In the genomic region with DNA sequence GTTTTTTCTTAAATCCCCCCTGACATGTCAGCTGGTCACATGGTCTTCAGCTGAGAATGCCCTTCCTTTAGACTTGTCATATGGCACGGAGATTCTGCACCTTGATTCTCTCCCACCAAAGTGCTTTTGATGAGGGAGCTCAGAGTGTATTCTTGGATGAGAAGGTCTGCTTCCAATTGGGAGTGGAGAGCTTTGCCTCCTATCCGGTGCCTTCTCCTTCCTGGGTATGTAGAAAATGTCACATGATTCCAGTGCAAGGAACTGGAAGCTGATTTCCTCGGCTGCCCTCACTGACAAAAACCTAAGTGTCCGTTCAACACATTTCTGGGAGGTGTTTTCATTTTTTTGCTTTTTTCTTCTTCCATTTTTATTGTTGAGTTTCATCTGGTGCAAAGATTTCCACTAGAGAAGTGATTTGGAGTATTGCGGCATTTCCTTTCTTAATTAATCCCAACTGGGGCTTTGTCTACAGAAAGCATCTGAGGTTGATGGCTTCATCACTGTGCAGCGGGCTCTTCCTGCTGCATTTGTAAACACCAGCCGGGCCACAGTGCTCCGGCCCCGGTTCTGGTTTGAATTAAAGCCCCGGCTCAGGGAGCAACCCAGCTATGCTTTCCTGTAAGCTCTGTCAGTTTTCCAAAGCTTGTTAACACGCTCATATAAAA, we compare ENCODE assay signal across 18 cellular contexts.
DNase-seq lines count a peak whose midpoint lies in the region; ATAC-seq and TF ChIP-seq lines count a peak whose summit lies in the region.
"Had no signal": no experiment of that assay in that cellular context is flagged by ENCODE, and none has a peak within 500 bp of the region (broad histone marks: within the 10 kb centered on the region; RNA-seq: fewer than 3 reads in every experiment).

No MANE protein-coding gene starts in this region.

- H3K4me3 Mint-ChIP-seq in GM23338, result no peak overlapping the region
- H3K4me3 Mint-ChIP-seq in natural killer cell, result no peak overlapping the region
- H3K4me3 Mint-ChIP-seq: activated CD4-positive, alpha-beta T cell treated with anti-CD3 and anti-CD28 coated beads for 36 hours; activated naive CD4-positive, alpha-beta T cell treated with anti-CD3 and anti-CD28 coated beads for 36 hours; T-helper 1 cell treated with Interleukin-12 subunit alpha and Interleukin-12 subunit beta and Interleukin-4 antibody, amounts not matched to agents 30 μg/mL and 1 μg/mL, for 36 hours had no signal

- no peak overlapping the region for H3K27ac ChIP-seq in GM23338 (ENCODE audit: low read depth)
- no peak overlapping the region for H3K27ac ChIP-seq in SK-N-MC
- H3K27ac ChIP-seq in suprapubic skin, result peak overlapping the region; percentile 95

- peaks cover 35% of the 10 kb centered on the region; the same call in 1 of the 2 replicates for H3K4me1 ChIP-seq in GM23338 (ENCODE audit: insufficient read depth)
- H3K4me1 ChIP-seq in suprapubic skin, result peaks cover 36% of the 10 kb centered on the region

- H3K27ac Mint-ChIP-seq in GM23338, result no peak overlapping the region
- H3K27ac Mint-ChIP-seq in natural killer cell, result no peak overlapping the region
- H3K27ac Mint-ChIP-seq: activated CD4-positive, alpha-beta T cell treated with anti-CD3 and anti-CD28 coated beads for 36 hours; activated naive CD4-positive, alpha-beta T cell treated with anti-CD3 and anti-CD28 coated beads for 36 hours; T-helper 1 cell treated with Interleukin-12 subunit alpha and Interleukin-12 subunit beta and Interleukin-4 antibody, amounts not matched to agents 30 μg/mL and 1 μg/mL, for 36 hours had no signal

- H3K79me2 ChIP-seq in GM23338 (replicated peaks; ENCODE audit: insufficient read depth), result no peaks in the 10 kb centered on the region

- H3K36me3 ChIP-seq in GM23338 (ENCODE audit: insufficient read depth), result no peaks in the 10 kb centered on the region
- no peaks in the 10 kb centered on the region for H3K36me3 ChIP-seq in SK-N-MC (ENCODE audit: insufficient read depth, low read length)
- H3K36me3 ChIP-seq in suprapubic skin, result no peaks in the 10 kb centered on the region
- H3K36me3 ChIP-seq: tibial nerve had no signal

- H3F3A ChIP-seq in GM23338 (replicated peaks; ENCODE audit: low read depth), result 0 out of 2 replicates have a peak, but pooled peaks cover 6% of the 10 kb centered on the region

- TF ChIP-seq EP300 in suprapubic skin (IDR thresholded peaks at IDR 0.05), result no peak

- H3K27me3 ChIP-seq in GM23338 (ENCODE audit: insufficient read depth) (no peaks in the 10 kb centered on the region), suprapubic skin (peaks cover 4% of the 10 kb centered on the region)

- peak overlapping the region; percentile 86; the same call in 1 of the 2 replicates for H2AFZ ChIP-seq in GM23338

- peaks cover 2% of the 10 kb centered on the region; the same call in 1 of the 2 replicates for H3K9me2 ChIP-seq in GM23338 (ENCODE audit: insufficient read depth)

- 16% methylated on average over 11 of the region's 11 CpGs for WGBS in suprapubic skin

- intact Hi-C loops in natural killer cell (cut with micrococcal nuclease), result no loop called here

- ATAC-seq in GM23338 (no peak), natural killer cell (no peak)
- ATAC-seq: activated CD4-positive, alpha-beta T cell treated with anti-CD3 and anti-CD28 coated beads for 36 hours had no signal

- no peak overlapping the region for H3K4me2 ChIP-seq in GM23338

- no peak for TF ChIP-seq CTCF in GM23338 (conservative IDR thresholded peaks at IDR 0.05; ENCODE audit: low read depth in 2 of 2)
- TF ChIP-seq CTCF in suprapubic skin (IDR thresholded peaks at IDR 0.05), result no peak
- TF ChIP-seq CTCF in natural killer cell (IDR thresholded peaks at IDR 0.05), result no peak

- H3K36me3 Mint-ChIP-seq in GM23338 (ENCODE audit: low read depth) (no peaks in the 10 kb centered on the region), natural killer cell (no peaks in the 10 kb centered on the region)
- H3K36me3 Mint-ChIP-seq: brain had no signal

- H3K4me1 Mint-ChIP-seq in GM23338 (peaks cover 25% of the 10 kb centered on the region), natural killer cell (no peaks in the 10 kb centered on the region)
- H3K4me1 Mint-ChIP-seq: activated CD4-positive, alpha-beta T cell treated with anti-CD3 and anti-CD28 coated beads for 36 hours had no signal

- H3K9me3 Mint-ChIP-seq in GM23338 (no peaks in the 10 kb centered on the region), natural killer cell (no peaks in the 10 kb centered on the region)
- H3K9me3 Mint-ChIP-seq: activated naive CD4-positive, alpha-beta T cell treated with anti-CD3 and anti-CD28 coated beads for 36 hours; T-helper 1 cell treated with Interleukin-12 subunit alpha and Interleukin-12 subunit beta and Interleukin-4 antibody, amounts not matched to agents 30 μg/mL and 1 μg/mL, for 36 hours had no signal

- no peak for TF ChIP-seq POLR2A in suprapubic skin (IDR thresholded peaks at IDR 0.05)

- H4K20me1 ChIP-seq in GM23338 (replicated peaks; ENCODE audit: insufficient read depth), result no peaks in the 10 kb centered on the region

- H3K27me3 Mint-ChIP-seq in GM23338 (ENCODE audit: insufficient read depth, low read depth, poor library complexity), result peaks cover 12% of the 10 kb centered on the region
- H3K27me3 Mint-ChIP-seq in natural killer cell (ENCODE audit: low read depth in 2 of 2), result peaks cover 12 to 20% of the 10 kb centered on the region in 2 donors

- DNase-seq in GM23338 (ENCODE audit: low spot score), result no peak
- DNase-seq in SK-N-MC (ENCODE audit: low read depth, low spot score), result no peak
- DNase-seq in fibroblast of the conjunctiva (ENCODE audit: low read depth), result peak; percentile 72
- DNase-seq in suprapubic skin (ENCODE audit: low spot score in 2 of 2), result no peak
- no peak for DNase-seq in iPS-NIHi7 (ENCODE audit: extremely low spot score)
- DNase-seq in SKM-1 (lab: John Stamatoyannopoulos, UW; ENCODE audit: unreplicated experiment), result no peak
- no peak for DNase-seq in natural killer cell
- DNase-seq in hepatic stellate cell (ENCODE audit: low spot score), result no peak
- DNase-seq: activated CD4-positive, alpha-beta T cell treated with anti-CD3 and anti-CD28 coated beads for 36 hours; activated naive CD4-positive, alpha-beta T cell treated with anti-CD3 and anti-CD28 coated beads for 36 hours; NCI-H1105 treated with DMSO at 0.1 percent for 48 hours; NCI-H2227 treated with DMSO at 0.1 percent for 48 hours; OCI-M1; stimulated activated CD4-positive, alpha-beta T cell treated with anti-CD3 and anti-CD28 coated beads, Interleukin-2, amount 100 ng/mL, for 24 hours; stimulated activated CD8-positive, alpha-beta memory T cell treated with anti-CD3 and anti-CD28 coated beads, Interleukin-4, amount 100 ng/mL, for 48 hours had no signal

- H3K4me3 ChIP-seq in GM23338 (no peak overlapping the region), SK-N-MC (peak overlapping the region; percentile 15; the same call in 1 of the 2 replicates), suprapubic skin (peak overlapping the region; percentile 26)
- H3K4me3 ChIP-seq: tibial nerve had no signal

- H3K9ac ChIP-seq in SK-N-MC (ENCODE audit: insufficient read length), result no peak overlapping the region

- no peaks in the 10 kb centered on the region for H3K9me3 ChIP-seq in SK-N-MC (ENCODE audit: low read depth, low read length)
- H3K9me3 ChIP-seq in suprapubic skin, result no peaks in the 10 kb centered on the region
- H3K9me3 ChIP-seq: tibial nerve had no signal

TF ChIP-seq in GM23338, 12 proteins besides CTCF, POLR2A, EP300 and RAD21 (continues in another document):
- TF ChIP-seq ZNF114 (CRISPR knock-in tag; IDR thresholded peaks at IDR 0.05) (no peak), EZH2 (IDR thresholded peaks at IDR 0.05; ENCODE audit: low read depth, unreplicated experiment) (no peak), NANOG (IDR thresholded peaks at IDR 0.05; ENCODE audit: borderline replicate concordance) (no peak), ZNF331 (CRISPR knock-in tag; IDR thresholded peaks at IDR 0.05; ENCODE audit: low read depth) (no peak)
